Comparison of ENCODE assay signal across 2 cellular contexts in genomic region chr19:53212703-53213320, GRCh38.
TF ChIP-seq lines count a peak whose summit lies in the region.

No MANE protein-coding gene starts in this region.

TF ChIP-seq in liver, 16 proteins besides CTCF, POLR2A, EP300 and RAD21:
- TF ChIP-seq ZBTB33 (IDR thresholded peaks at IDR 0.05) (no peak), ATF3 (IDR thresholded peaks at IDR 0.05) (no peak), MAX (IDR thresholded peaks at IDR 0.05) (no peak), YY1 (IDR thresholded peaks at IDR 0.05) (no peak), TAF1 (conservative IDR thresholded peaks at IDR 0.05) (no peak)

TF ChIP-seq in K562, 482 proteins besides CTCF, POLR2A, EP300 and RAD21:
- TF ChIP-seq ZNF274 (IDR thresholded peaks at IDR 0.05; ENCODE audit: borderline replicate concordance, low read depth, low read length) (peak; percentile 90), ZNF518B (CRISPR knock-in tag; IDR thresholded peaks at IDR 0.05) (no peak), CBFA2T3 (IDR thresholded peaks at IDR 0.05) (no peak), ZKSCAN1 (IDR thresholded peaks at IDR 0.05; ENCODE audit: low read depth, low read length) (no peak), HBP1 (CRISPR knock-in tag; IDR thresholded peaks at IDR 0.05) (no peak), TEAD2 (tag; IDR thresholded peaks at IDR 0.05) (no peak), PHB2 (IDR thresholded peaks at IDR 0.05; ENCODE audit: low read depth) (no peak), ZNF395 (CRISPR knock-in tag; IDR thresholded peaks at IDR 0.05) (no peak), TRIM28 (IDR thresholded peaks at IDR 0.05) (0 out of 2 replicates have a peak, but pooled peaks have one; percentile 24)
